In the genomic region with DNA sequence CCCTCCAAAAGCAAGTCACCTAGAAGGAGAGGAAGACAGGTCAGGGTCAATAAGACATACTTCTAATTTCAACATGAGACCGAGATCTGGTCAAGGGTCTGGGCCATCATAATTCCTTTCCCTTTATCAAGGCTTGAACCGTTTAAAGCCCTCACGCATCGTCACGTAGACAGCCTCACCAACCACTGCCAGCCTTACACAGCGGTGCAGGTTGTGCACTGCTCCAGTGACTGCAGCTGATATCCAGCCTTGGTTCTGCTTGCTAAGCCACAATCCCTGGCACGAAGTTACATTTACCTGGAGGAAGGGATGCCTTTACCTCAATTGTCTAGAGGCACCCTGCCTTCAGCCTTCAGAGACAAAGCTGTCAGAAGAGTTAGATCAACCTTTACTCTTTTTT, we compare ENCODE assay signal across 19 cellular contexts.
"Had no signal": no experiment of that assay in that cellular context is flagged by ENCODE, and none has a peak within 500 bp of the region (broad histone marks: within the 10 kb centered on the region; RNA-seq: fewer than 3 reads in every experiment).

No MANE protein-coding gene starts in this region.

- DNase-seq: activated CD4-positive, alpha-beta memory T cell treated with anti-CD3 and anti-CD28 coated beads for 36 hours; activated CD4-positive, alpha-beta T cell treated with anti-CD3 and anti-CD28 coated beads, Interleukin-2, amount 10 ng/mL, durations not matched to agents 24 days and 14 days; activated CD4-positive, CD25-positive, alpha-beta regulatory T cell treated with anti-CD3 and anti-CD28 coated beads, Interleukin-2, amount 50 U/mL, for 72 hours; activated CD8-positive, alpha-beta memory T cell treated with anti-CD3 and anti-CD28 coated beads for 24 hours; activated effector memory CD4-positive, alpha-beta T cell treated with anti-CD3 and anti-CD28 coated beads, Interleukin-2, amount 50 U/mL, for 16 hours; activated naive CD4-positive, alpha-beta T cell treated with Interleukin-2 at 50 U/mL for 16 hours; activated T-cell treated with anti-CD3 and anti-CD28 coated beads, Interleukin-2, amount 50 U/mL, for 4 hours; amygdala; caudate nucleus; NCI-H1092; NCI-H1417 treated with DMSO at 0.1 percent for 48 hours; NCI-H1694; NCI-H2029; NCI-H510A treated with DMSO at 0.1 percent for 48 hours; NCI-H69; SHP77 treated with DMSO at 0.1 percent for 48 hours; T-helper 9 cell had no signal

- H3K9ac ChIP-seq: KMS-11 had no signal

- ATAC-seq: activated T-cell treated with anti-CD3 and anti-CD28 coated beads, Interleukin-2, amount 50 U/mL, for 4 hours; WTC11 had no signal

- H3K27ac ChIP-seq: KMS-11 had no signal
